ENCODE assay signal across 1 cellular context in the genomic region with DNA sequence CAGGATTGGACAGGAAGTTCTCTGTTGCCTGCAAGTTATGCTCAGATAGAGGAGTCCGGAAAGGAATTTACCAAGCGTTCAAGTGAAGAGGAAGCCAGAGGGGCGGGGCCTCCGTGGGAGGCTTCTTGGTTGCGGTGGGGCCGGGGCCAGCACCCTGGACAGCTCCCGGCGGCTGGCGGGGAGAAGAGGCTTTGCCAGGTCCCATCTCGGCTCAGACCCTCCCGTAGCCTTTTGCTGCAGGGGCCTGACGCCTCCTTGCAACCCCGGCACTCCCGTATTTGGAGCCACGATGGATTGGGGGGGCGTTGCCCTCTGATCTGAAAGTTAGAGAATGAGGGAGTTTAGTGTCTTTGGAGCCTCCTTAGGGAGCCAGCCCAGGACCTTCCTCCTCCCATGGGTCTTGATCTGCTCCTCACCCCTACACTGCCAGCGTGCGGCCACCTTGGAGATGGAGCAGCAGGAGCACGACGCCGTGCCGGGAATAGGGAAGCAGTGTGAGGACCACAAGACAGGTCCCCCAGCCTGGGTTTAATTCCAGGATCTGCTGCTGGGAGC.
A peak's percentile ranks its signal among the peaks of the same experiment; 100 is the strongest.
TF ChIP-seq lines count a peak whose summit lies in the region.

No MANE protein-coding gene starts in this region.

TF ChIP-seq in HepG2, 621 proteins besides CTCF, POLR2A, EP300 and RAD21 (continued from another document and continues in another):
- TF ChIP-seq LRRFIP1 (CRISPR knock-in tag; conservative IDR thresholded peaks at IDR 0.05) = peak; percentile 81; the same call in 1 of the 2 replicates
- peak; percentile 87 for TF ChIP-seq ERF (CRISPR knock-in tag; IDR thresholded peaks at IDR 0.05)
- no peak for TF ChIP-seq ZNF350 (CRISPR knock-in tag; IDR thresholded peaks at IDR 0.05; ENCODE audit: borderline replicate concordance, low read depth)
- TF ChIP-seq FOXC1 (CRISPR knock-in tag; IDR thresholded peaks at IDR 0.05; ENCODE audit: borderline replicate concordance) = peak; percentile 79; the same call in 1 of the 2 replicates
- TF ChIP-seq ZBTB26 (CRISPR knock-in tag; IDR thresholded peaks at IDR 0.05; ENCODE audit: borderline replicate concordance) = peak; percentile 65; the same call in 1 of the 2 replicates
- TF ChIP-seq ZNF784 (CRISPR knock-in tag; IDR thresholded peaks at IDR 0.05; ENCODE audit: borderline replicate concordance) = no peak
- no peak for TF ChIP-seq RBFOX2 (IDR thresholded peaks at IDR 0.05; ENCODE audit: low read depth, low read length)
- no peak for TF ChIP-seq BRD4 (CRISPR knock-in tag; IDR thresholded peaks at IDR 0.05)
- peak; percentile 73; the same call in 1 of the 2 replicates for TF ChIP-seq MTF1 (CRISPR knock-in tag; IDR thresholded peaks at IDR 0.05)
- TF ChIP-seq ZBTB4 (CRISPR knock-in tag; IDR thresholded peaks at IDR 0.05; ENCODE audit: borderline replicate concordance) = no peak
- no peak for TF ChIP-seq ZMYM2 (CRISPR knock-in tag; IDR thresholded peaks at IDR 0.05)
- no peak for TF ChIP-seq ZFYVE20 (CRISPR knock-in tag; IDR thresholded peaks at IDR 0.05; ENCODE audit: borderline replicate concordance, low read depth)
- TF ChIP-seq CBX2 (IDR thresholded peaks at IDR 0.05; ENCODE audit: low read depth, low read length) = no peak
- TF ChIP-seq CBX2 (CRISPR knock-in tag; IDR thresholded peaks at IDR 0.05; ENCODE audit: low read depth) = no peak
- TF ChIP-seq ZNF3 (CRISPR knock-in tag; IDR thresholded peaks at IDR 0.05) = no peak
- TF ChIP-seq ZNF414 (CRISPR knock-in tag; IDR thresholded peaks at IDR 0.05) = no peak
- no peak for TF ChIP-seq NONO (IDR thresholded peaks at IDR 0.05)
- TF ChIP-seq NONO (CRISPR knock-in tag; conservative IDR thresholded peaks at IDR 0.05) = no peak
- no peak for TF ChIP-seq FOXM1 (CRISPR knock-in tag; IDR thresholded peaks at IDR 0.05)
- no peak for TF ChIP-seq BHLHE40 (IDR thresholded peaks at IDR 0.05; ENCODE audit: low read length)
- TF ChIP-seq FOSL2 (CRISPR knock-in tag; IDR thresholded peaks at IDR 0.05) = peak; percentile 49
- TF ChIP-seq DRAP1 (CRISPR knock-in tag; IDR thresholded peaks at IDR 0.05) = 0 out of 2 replicates have a peak, but pooled peaks have one; percentile 30
- no peak for TF ChIP-seq NCOA5 (CRISPR knock-in tag; IDR thresholded peaks at IDR 0.05)
- TF ChIP-seq, protein P1, sequence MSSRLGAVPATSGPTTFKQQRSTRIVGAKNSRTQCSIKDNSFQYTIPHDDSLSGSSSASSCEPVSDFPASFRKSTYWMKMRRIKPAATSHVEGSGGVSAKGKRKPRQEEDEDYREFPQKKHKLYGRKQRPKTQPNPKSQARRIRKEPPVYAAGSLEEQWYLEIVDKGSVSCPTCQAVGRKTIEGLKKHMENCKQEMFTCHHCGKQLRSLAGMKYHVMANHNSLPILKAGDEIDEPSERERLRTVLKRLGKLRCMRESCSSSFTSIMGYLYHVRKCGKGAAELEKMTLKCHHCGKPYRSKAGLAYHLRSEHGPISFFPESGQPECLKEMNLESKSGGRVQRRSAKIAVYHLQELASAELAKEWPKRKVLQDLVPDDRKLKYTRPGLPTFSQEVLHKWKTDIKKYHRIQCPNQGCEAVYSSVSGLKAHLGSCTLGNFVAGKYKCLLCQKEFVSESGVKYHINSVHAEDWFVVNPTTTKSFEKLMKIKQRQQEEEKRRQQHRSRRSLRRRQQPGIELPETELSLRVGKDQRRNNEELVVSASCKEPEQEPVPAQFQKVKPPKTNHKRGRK (CRISPR knock-in tag; IDR thresholded peaks at IDR 0.05) = no peak
- no peak for TF ChIP-seq ZFP36 (IDR thresholded peaks at IDR 0.05; ENCODE audit: borderline replicate concordance, low read depth, low read length, partially characterized antibody)
- TF ChIP-seq LCORL (IDR thresholded peaks at IDR 0.05) = no peak
- no peak for TF ChIP-seq LCORL (CRISPR knock-in tag; IDR thresholded peaks at IDR 0.05)
- peak; percentile 77; the same call in 1 of the 2 replicates for TF ChIP-seq ZNF234 (CRISPR knock-in tag; conservative IDR thresholded peaks at IDR 0.05)
- TF ChIP-seq SALL2 (CRISPR knock-in tag; IDR thresholded peaks at IDR 0.05) = 0 out of 2 replicates have a peak, but pooled peaks have one; percentile 57
- TF ChIP-seq, protein P2, sequence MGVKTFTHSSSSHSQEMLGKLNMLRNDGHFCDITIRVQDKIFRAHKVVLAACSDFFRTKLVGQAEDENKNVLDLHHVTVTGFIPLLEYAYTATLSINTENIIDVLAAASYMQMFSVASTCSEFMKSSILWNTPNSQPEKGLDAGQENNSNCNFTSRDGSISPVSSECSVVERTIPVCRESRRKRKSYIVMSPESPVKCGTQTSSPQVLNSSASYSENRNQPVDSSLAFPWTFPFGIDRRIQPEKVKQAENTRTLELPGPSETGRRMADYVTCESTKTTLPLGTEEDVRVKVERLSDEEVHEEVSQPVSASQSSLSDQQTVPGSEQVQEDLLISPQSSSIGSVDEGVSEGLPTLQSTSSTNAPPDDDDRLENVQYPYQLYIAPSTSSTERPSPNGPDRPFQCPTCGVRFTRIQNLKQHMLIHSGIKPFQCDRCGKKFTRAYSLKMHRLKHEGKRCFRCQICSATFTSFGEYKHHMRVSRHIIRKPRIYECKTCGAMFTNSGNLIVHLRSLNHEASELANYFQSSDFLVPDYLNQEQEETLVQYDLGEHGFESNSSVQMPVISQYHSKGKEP (CRISPR knock-in tag; IDR thresholded peaks at IDR 0.05) = peak; percentile 97
- TF ChIP-seq GATAD2A (CRISPR knock-in tag; IDR thresholded peaks at IDR 0.05) = no peak
- TF ChIP-seq ZSCAN20 (CRISPR knock-in tag; IDR thresholded peaks at IDR 0.05; ENCODE audit: borderline replicate concordance) = peak; percentile 89
- TF ChIP-seq MXD4 (CRISPR knock-in tag; IDR thresholded peaks at IDR 0.05) = peak; percentile 64; the same call in 1 of the 2 replicates
- no peak for TF ChIP-seq ZNF446 (CRISPR knock-in tag; IDR thresholded peaks at IDR 0.05)
- no peak for TF ChIP-seq ZNF34 (CRISPR knock-in tag; IDR thresholded peaks at IDR 0.05; ENCODE audit: borderline replicate concordance)
- 0 out of 2 replicates have a peak, but pooled peaks have one; percentile 15 for TF ChIP-seq FOXO1 (CRISPR knock-in tag; IDR thresholded peaks at IDR 0.05)
- TF ChIP-seq ZNF552 (CRISPR knock-in tag; IDR thresholded peaks at IDR 0.05; ENCODE audit: borderline replicate concordance) = no peak
- TF ChIP-seq MLXIP (CRISPR knock-in tag; IDR thresholded peaks at IDR 0.05; ENCODE audit: borderline replicate concordance) = 0 out of 2 replicates have a peak, but pooled peaks have one; percentile 46
- TF ChIP-seq ZNF83 (CRISPR knock-in tag; IDR thresholded peaks at IDR 0.05; ENCODE audit: borderline replicate concordance) = 0 out of 2 replicates have a peak, but pooled peaks have one; percentile 31
- TF ChIP-seq CHCHD3 (CRISPR knock-in tag; IDR thresholded peaks at IDR 0.05) = peak; percentile 58; the same call in 1 of the 2 replicates
- TF ChIP-seq NPAS2 (CRISPR knock-in tag; IDR thresholded peaks at IDR 0.05; ENCODE audit: borderline replicate concordance) = no peak
- TF ChIP-seq ZNF512B (CRISPR knock-in tag; IDR thresholded peaks at IDR 0.05; ENCODE audit: borderline replicate concordance) = no peak
